Comparison of ENCODE assay signal across 8 cellular contexts in genomic region chr20:2840138-2840966, GRCh38. TPM values are rescaled to one million over a fixed set of nuclear protein-coding genes. Genes with fewer than 3 reads are reported as not detected.
DNase-seq lines count a peak whose midpoint lies in the region; TF ChIP-seq lines count a peak whose summit lies in the region.

PCED1A (minus strand) TSS chr20:2840655; CDS start chr20:2839912, 743 bp downstream.
VPS16 (plus strand) TSS chr20:2840745; CDS start chr20:2840775, 30 bp downstream.

- intact Hi-C loops in cardiac septum (cut with DNase I): loop anchor here (5.0 kb wide), 1 partner anchor 178 kb away; the partner anchor contains the start of gene IDH3B

- H3K4me3 Mint-ChIP-seq in type B pancreatic cell: peak within 1 kb of the TSS; percentile 91

- no peaks in the 10 kb centered on the region for H3K27me3 Mint-ChIP-seq in type B pancreatic cell

- H3K4me1 Mint-ChIP-seq in type B pancreatic cell (ENCODE audit: unreplicated experiment): peaks cover 11% of the 10 kb centered on the region

- peak; percentile 61 for DNase-seq in HFF-Myc (ENCODE audit: extremely low read depth, low read depth)
- peak; percentile 83 for DNase-seq in NAMALWA (ENCODE audit: low spot score)
- peak; percentile 71 to 85 for DNase-seq in SW 1271 (lab: John Stamatoyannopoulos, UW)
- peak; percentile 79 for DNase-seq in activated naive CD8-positive, alpha-beta T cell treated with anti-CD3 and anti-CD28 coated beads, Interleukin-2, amount 50 U/mL, for 16 hours (ENCODE audit: low read depth, low spot score)
- DNase-seq in cardiac septum (ENCODE audit: low spot score): peak; percentile 95
- peak; percentile 76 for DNase-seq in pons (ENCODE audit: low spot score)
- peak; percentile 92 for DNase-seq in type B pancreatic cell (ENCODE audit: extremely low spot score, unreplicated experiment)

- peak within 1 kb of the TSS; percentile 78 for H3K27ac Mint-ChIP-seq in type B pancreatic cell

- peak within 1 kb of the TSS; percentile 91 for H3K4me3 ChIP-seq in GM08714 (ENCODE audit: low read length)
- H3K4me3 ChIP-seq in HFF-Myc (replicated peaks; ENCODE audit: low read depth, low read length): peak within 1 kb of the TSS; percentile 73

- no peaks in the 10 kb centered on the region for H3K9me3 Mint-ChIP-seq in type B pancreatic cell

- no peak for TF ChIP-seq CTCF in HFF-Myc (IDR thresholded peaks at IDR 0.05; ENCODE audit: low read depth, low read length, missing control alignments)
- TF ChIP-seq CTCF in type B pancreatic cell (conservative IDR thresholded peaks at IDR 0.05): no peak

- peaks cover 15% of the 10 kb centered on the region for H3K36me3 Mint-ChIP-seq in type B pancreatic cell

RNA-seq across cellular contexts. Expression of gene PCED1A, which starts in this region (rescaled TPM):
- total RNA-seq in cardiac septum: 12.8 TPM
- 47.5 and 79.6 TPM in 2 replicates for total RNA-seq in type B pancreatic cell (ENCODE audit: low replicate concordance)

RNA-seq across cellular contexts. Expression of gene VPS16, which starts in this region (rescaled TPM):
- total RNA-seq in cardiac septum (23.3 TPM), type B pancreatic cell (ENCODE audit: low replicate concordance) (31.8 and 49.9 TPM in 2 replicates)

Comparison
In these comparisons a context has a peak if more than half of its experiments do, and no peak if none do; other contexts are left out.
1. Peak in every context shown above with its lines: DNase-seq and H3K4me3 ChIP-seq.